Comparison of ENCODE assay signal across 8 cellular contexts in genomic region chr1:196372896-196373536, GRCh38.
DNase-seq lines count a peak whose midpoint lies in the region; ATAC-seq and TF ChIP-seq lines count a peak whose summit lies in the region.

No MANE protein-coding gene starts in this region.

- H3K36me3 Mint-ChIP-seq in osteocyte (ENCODE audit: unreplicated experiment), result peaks cover 15% of the 10 kb centered on the region

- no peaks in the 10 kb centered on the region for H3K36me3 ChIP-seq in cardiac muscle cell

- H3K4me3 ChIP-seq in cardiac muscle cell (no peak overlapping the region), right cardiac atrium (ENCODE audit: low read length) (no peak overlapping the region)

- WGBS in right cardiac atrium, result 61% methylated on average over 2 of the region's 2 CpGs

- H3K27me3 Mint-ChIP-seq in osteocyte (ENCODE audit: unreplicated experiment), result no peaks in the 10 kb centered on the region

- H3K4me1 ChIP-seq in cardiac muscle cell (ENCODE audit: low read depth) (no peaks in the 10 kb centered on the region), right cardiac atrium (ENCODE audit: control insufficient read depth, insufficient read depth, low read length) (no peaks in the 10 kb centered on the region)

- H3K9me3 Mint-ChIP-seq in osteocyte (ENCODE audit: unreplicated experiment), result no peaks in the 10 kb centered on the region

- DNase-seq in cardiac muscle cell (ENCODE audit: low read depth in 1 of 2, low spot score in 1 of 2) (peak; percentile 36 to 47), right cardiac atrium (no peak), MV-4-11 (lab: John Stamatoyannopoulos, UW) (peak; percentile 21), osteocyte (ENCODE audit: extremely low spot score, unreplicated experiment) (no peak), SK-N-DZ (ENCODE audit: low spot score) (no peak), nucleus accumbens (lab: John Stamatoyannopoulos, UW) (no peak)
- DNase-seq in central memory CD4-positive, alpha-beta T cell, result peak; percentile 1

- no peak overlapping the region for H3K4me3 Mint-ChIP-seq in osteocyte (ENCODE audit: unreplicated experiment)

- H3K27ac ChIP-seq in cardiac muscle cell (no peak overlapping the region), right cardiac atrium (ENCODE audit: low read length) (no peak overlapping the region)

- ATAC-seq in right cardiac atrium (no peak), HG02571 (IDR thresholded peaks at IDR 0.05; ENCODE audit: unreplicated experiment) (peak; percentile 82)

- H3K27me3 ChIP-seq in cardiac muscle cell, result no peaks in the 10 kb centered on the region
- no peaks in the 10 kb centered on the region for H3K27me3 ChIP-seq in right cardiac atrium (ENCODE audit: control insufficient read depth, insufficient read depth)

- no peaks in the 10 kb centered on the region for H3K9me3 ChIP-seq in cardiac muscle cell (ENCODE audit: low read depth)
- H3K9me3 ChIP-seq in right cardiac atrium (ENCODE audit: control insufficient read depth, low read length), result no peaks in the 10 kb centered on the region

- H3K27ac Mint-ChIP-seq in osteocyte (ENCODE audit: unreplicated experiment), result no peak overlapping the region

- peaks cover 19% of the 10 kb centered on the region for H3K4me1 Mint-ChIP-seq in osteocyte (ENCODE audit: unreplicated experiment)

- intact Hi-C loops in right cardiac atrium (cut with DNase I), result no loop called here

- TF ChIP-seq CTCF in cardiac muscle cell (IDR thresholded peaks at IDR 0.05; ENCODE audit: low read depth, low read length), result peak; percentile 50
- peak; percentile 48 for TF ChIP-seq CTCF in osteocyte (IDR thresholded peaks at IDR 0.05)

Comparison
In these comparisons a context has a peak if more than half of its experiments do, and no peak if none do; other contexts are left out.
1. DNase-seq: peak in cardiac muscle cell (2 of 2), MV-4-11 (single experiment) and central memory CD4-positive, alpha-beta T cell (single experiment); none in right cardiac atrium (0 of 3), osteocyte (single experiment), SK-N-DZ (single experiment) and nucleus accumbens (0 of 56).